In the genomic region with DNA sequence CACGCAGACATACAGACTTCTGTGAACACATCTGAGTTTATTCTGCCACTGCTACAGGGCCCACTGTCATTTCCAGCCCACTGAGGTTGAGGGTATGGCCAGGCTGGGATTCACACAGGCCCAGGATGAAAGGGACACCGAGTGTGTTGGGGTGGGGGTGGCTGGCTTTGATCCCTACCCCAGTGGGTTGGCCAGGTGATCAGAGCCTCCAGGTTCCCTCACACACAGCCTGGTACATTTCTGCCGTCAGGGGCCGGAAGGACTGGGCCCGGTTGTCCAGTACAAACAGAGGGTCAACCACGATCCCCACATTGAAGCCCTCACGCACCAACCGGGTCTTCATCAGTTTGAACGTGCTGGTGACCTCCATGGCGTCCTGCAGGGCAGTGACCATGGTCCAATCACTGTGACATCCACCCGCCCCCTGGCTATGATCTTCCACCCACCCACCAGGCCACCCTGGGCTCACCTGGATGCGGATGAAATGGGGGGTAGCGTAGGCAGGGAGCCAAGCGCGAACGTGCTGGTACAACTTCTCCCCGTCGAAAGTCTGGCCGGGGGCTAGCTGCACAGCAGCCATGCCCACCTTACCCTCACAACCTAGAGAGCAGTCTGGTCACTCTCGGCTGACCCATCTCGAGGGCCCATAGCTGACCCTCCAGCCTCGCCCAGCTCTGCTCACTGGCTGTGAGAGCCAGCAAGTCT, we compare ENCODE assay signal across 8 cellular contexts. TPM values are rescaled to one million over a fixed set of nuclear protein-coding genes. Genes with fewer than 3 reads are reported as not detected.
DNase-seq lines count a peak whose midpoint lies in the region; ATAC-seq and TF ChIP-seq lines count a peak whose summit lies in the region.

No MANE protein-coding gene starts in this region.

- H3K9me3 Mint-ChIP-seq in T-cell: peaks cover 2 to 11% (median 10%) of the 10 kb centered on the region in 3 donors

- H3K27ac ChIP-seq in heart left ventricle (peak overlapping the region in 8 of 12 donors; percentile 17 to 85 (median 69)), skeletal muscle tissue (ENCODE audit: low read depth, low read length) (peak overlapping the region; percentile 85)

- no peaks in the 10 kb centered on the region for H3K27me3 Mint-ChIP-seq in T-cell

- intact Hi-C loops in heart left ventricle (cut with DNase I) (loop anchor here in 2 of 10 donors (1.0 kb wide), 1 partner anchor 22 kb away; the partner anchor contains the start of gene ZNF446 (in 2 of the 2)), lower leg skin (cut with DNase I; ENCODE audit: low total_unique reads) (no loop called here), posterior vena cava (cut with DNase I) (no loop called here)

- peak overlapping the region in 11 of 12 donors; percentile 3 to 79 (median 64) for H3K4me3 ChIP-seq in heart left ventricle
- H3K4me3 ChIP-seq in skeletal muscle tissue (ENCODE audit: low read length in 3 of 3): peak overlapping the region; percentile 77 to 92 (median 85)
- H3K4me3 ChIP-seq in lower leg skin (ENCODE audit: low read depth, poor library complexity, severe bottlenecking): no peak overlapping the region

- H3K9me3 ChIP-seq in heart left ventricle: no peaks in the 10 kb centered on the region
- H3K9me3 ChIP-seq in skeletal muscle tissue (ENCODE audit: control insufficient read depth in 3 of 3, low read length in 3 of 3): no peaks in the 10 kb centered on the region

- TF ChIP-seq POLR2A in heart left ventricle (IDR thresholded peaks at IDR 0.05) (no peak), lower leg skin (IDR thresholded peaks at IDR 0.05) (no peak)

- peak overlapping the region; percentile 93 to 97 for H3K27ac Mint-ChIP-seq in T-cell

- DNase-seq in T-cell (no peak), heart left ventricle (peak in 1 of 5 donors; percentile 47), lower leg skin (ENCODE audit: low spot score in 2 of 2) (no peak), posterior vena cava (ENCODE audit: low spot score) (no peak), COLO668 (lab: John Stamatoyannopoulos, UW; ENCODE audit: unreplicated experiment) (no peak)

- POLR2A ChIA-PET in T-cell (lab: Charles Lee): no interaction called here

- H3K27me3 ChIP-seq in heart left ventricle: no peaks in the 10 kb centered on the region
- no peaks in the 10 kb centered on the region for H3K27me3 ChIP-seq in skeletal muscle tissue (ENCODE audit: control insufficient read depth in 3 of 3, insufficient read depth in 3 of 3, low read length in 3 of 3)

- CTCF ChIA-PET in T-cell (lab: Charles Lee): no interaction called here

- peak overlapping the region; percentile 86 to 93 (median 90) for H3K4me3 Mint-ChIP-seq in T-cell

- H3K36me3 ChIP-seq in heart left ventricle (no peaks in the 10 kb centered on the region), skeletal muscle tissue (ENCODE audit: control insufficient read depth in 3 of 3, insufficient read depth in 3 of 3, low read length in 3 of 3) (no peaks in the 10 kb centered on the region)

- no peak for TF ChIP-seq CTCF in heart left ventricle (IDR thresholded peaks at IDR 0.05)
- TF ChIP-seq CTCF in lower leg skin (IDR thresholded peaks at IDR 0.05): no peak

- WGBS in heart left ventricle, 4 donors: 52 to 66% (median 63%) methylated on average over 15 to 22 of the region's 22 CpGs
- 64 to 68% methylated on average over 21 to 22 of the region's 22 CpGs for WGBS in lower leg skin, 2 donors

- H3K36me3 Mint-ChIP-seq in T-cell: no peaks in the 10 kb centered on the region

- H3K4me1 ChIP-seq in heart left ventricle (peaks cover 0 to 27% (median 22%) of the 10 kb centered on the region in 12 donors), skeletal muscle tissue (ENCODE audit: control insufficient read depth in 3 of 3, insufficient read depth in 3 of 3, low read length in 3 of 3) (peaks cover 21 to 27% (median 23%) of the 10 kb centered on the region in 3 donors)

- H3K4me1 Mint-ChIP-seq in T-cell: peaks cover 16 to 26% (median 22%) of the 10 kb centered on the region in 3 donors

- ATAC-seq in GM21717 (IDR thresholded peaks at IDR 0.05; ENCODE audit: unreplicated experiment): peak; percentile 15
- no peak for ATAC-seq in T-cell (replicated peaks in 1 of 4)
- ATAC-seq in heart left ventricle: peak in 3 of 4 donors; percentile 1 to 2 (median 1)
- no peak for ATAC-seq in HG03280 (IDR thresholded peaks at IDR 0.05; ENCODE audit: unreplicated experiment)

- peak overlapping the region in 2 of 3 donors; percentile 61 to 70 for H3K9ac ChIP-seq in skeletal muscle tissue (ENCODE audit: low read depth in 1 of 3, low read length in 3 of 3)

RNA-seq across cellular contexts. Expression of gene SLC27A5, which starts 13.3 kb away (rescaled TPM):
- total RNA-seq in T-cell: 10 to 100 TPM in 4 of 5 donors, 1 to 10 TPM in 1; 8.4 to 18.3 (median 14.6) TPM
- 1 to 10 TPM; 1.8 to 5.0 (median 3.6) TPM for total RNA-seq in heart left ventricle
- polyA plus RNA-seq in heart left ventricle: 1 to 10 TPM; 5.9 to 9.1 TPM
- total RNA-seq in skeletal muscle tissue: 3.1 TPM
- 10 to 100 TPM in 1 of 4 donors, 1 to 10 TPM in 3; 4.8 to 11.7 (median 8.1) TPM for total RNA-seq in lower leg skin
- total RNA-seq in posterior vena cava: 1 to 10 TPM; 7.6 to 7.9 TPM

RNA-seq across cellular contexts. Expression of gene ZBTB45, which starts 21.1 kb away (rescaled TPM):
- total RNA-seq in T-cell (10 to 100 TPM in 4 of 5 donors, 1 to 10 TPM in 1; 8.3 to 27.8 (median 24.5) TPM), heart left ventricle (10 to 100 TPM in 8 of 9 donors, 1 to 10 TPM in 1; 9.0 to 13.4 (median 10.5) TPM), skeletal muscle tissue (3.7 TPM), lower leg skin (10 to 100 TPM; 13.3 to 30.5 (median 18.4) TPM), posterior vena cava (10 to 100 TPM; 11.8 to 12.1 TPM)
- polyA plus RNA-seq in heart left ventricle: 1 to 10 TPM; 6.9 to 9.2 TPM

RNA-seq across cellular contexts. Expression of gene ZNF446, which starts 22.3 kb away (rescaled TPM):
- total RNA-seq in T-cell (10 to 100 TPM; 12.0 to 20.5 (median 18.9) TPM), heart left ventricle (1 to 10 TPM; 4.3 to 9.3 (median 6.0) TPM), skeletal muscle tissue (3.1 TPM), lower leg skin (10 to 100 TPM; 14.7 to 29.8 (median 22.8) TPM), posterior vena cava (1 to 10 TPM; 4.8 to 6.0 TPM)
- 1 to 10 TPM; 6.7 to 7.0 TPM for polyA plus RNA-seq in heart left ventricle

RNA-seq across cellular contexts. Expression of gene ZNF324, which starts 31.6 kb away (rescaled TPM):
- total RNA-seq in T-cell (10 to 100 TPM; 17.9 to 33.2 (median 28.2) TPM), heart left ventricle (10 to 100 TPM in 1 of 9 donors, 1 to 10 TPM in 8; 4.0 to 10.1 (median 5.3) TPM), skeletal muscle tissue (9.9 TPM), lower leg skin (10 to 100 TPM; 23.3 to 32.0 (median 29.4) TPM), posterior vena cava (1 to 10 TPM; 7.0 to 7.8 TPM)
- polyA plus RNA-seq in heart left ventricle: 1 to 10 TPM; 2.5 to 5.6 TPM

RNA-seq across cellular contexts. Expression of gene TRIM28, which starts 45.4 kb away (rescaled TPM):
- total RNA-seq in T-cell (100 to 1,000 TPM; 374 to 574 (median 403) TPM), heart left ventricle (100 to 1,000 TPM; 122 to 265 (median 163) TPM), skeletal muscle tissue (277 TPM), lower leg skin (100 to 1,000 TPM; 225 to 412 (median 265) TPM), posterior vena cava (100 to 1,000 TPM; 159 to 168 TPM)
- 100 to 1,000 TPM in 1 of 2 donors, 10 to 100 TPM in 1; 88.0 to 160 TPM for polyA plus RNA-seq in heart left ventricle

Comparison
In these comparisons a context has a peak if more than half of its experiments do, and no peak if none do; other contexts are left out.
1. ATAC-seq: peak in GM21717 (single experiment) and heart left ventricle (3 of 4); none in T-cell (0 of 4) and HG03280 (single experiment).